Comparison of ENCODE assay signal across 8 cellular contexts in the genomic region with DNA sequence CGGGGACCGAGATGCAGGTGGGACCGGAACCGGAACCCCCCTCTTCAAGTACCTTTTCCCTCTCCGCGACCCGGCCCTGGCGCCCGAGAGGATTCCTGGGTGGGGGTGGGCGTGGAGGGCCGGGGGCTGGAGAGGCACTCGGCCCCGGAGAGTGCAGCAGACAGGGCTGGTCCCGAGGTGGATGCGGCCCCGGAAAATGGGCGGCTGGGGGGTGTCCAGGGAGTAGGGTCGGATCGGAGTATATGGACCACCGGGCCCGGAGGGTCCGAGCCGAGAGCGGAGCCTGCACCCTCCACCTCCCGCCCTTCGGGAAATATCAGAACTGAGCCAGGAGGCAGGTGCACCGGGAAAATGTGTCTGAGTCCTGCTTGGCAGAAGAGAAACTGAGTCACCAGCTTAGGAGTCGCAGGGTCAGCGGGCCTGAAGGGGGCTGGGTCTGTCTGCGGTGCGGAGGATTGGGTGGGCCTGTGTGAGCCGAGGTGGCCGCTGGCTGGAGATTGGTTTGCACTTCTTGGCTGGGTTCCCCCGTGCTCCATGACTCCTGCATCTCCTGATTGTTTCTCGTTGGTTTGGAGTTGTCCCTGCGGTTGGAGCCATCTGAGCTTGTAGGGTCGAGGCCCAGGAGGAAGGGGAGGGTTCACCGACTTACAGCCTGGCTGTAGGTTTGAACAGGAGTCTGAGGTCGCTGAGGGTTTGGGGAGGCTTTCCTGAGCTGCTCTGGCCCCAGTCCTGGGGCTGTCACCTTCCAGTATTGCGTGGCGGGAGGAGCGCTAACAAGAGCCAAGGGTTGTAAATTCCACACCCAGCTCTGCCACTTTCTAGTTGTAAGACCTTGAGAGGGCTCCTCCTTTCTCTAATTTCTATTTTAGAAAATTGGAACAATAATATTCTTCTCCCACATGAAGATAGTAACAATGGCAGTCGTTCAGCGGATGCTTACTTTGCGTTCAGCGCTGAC. TPM values are rescaled to one million over a fixed set of nuclear protein-coding genes. Genes with fewer than 3 reads are reported as not detected.
DNase-seq lines count a peak whose midpoint lies in the region; TF ChIP-seq lines count a peak whose summit lies in the region.

No MANE protein-coding gene starts in this region.

- peaks cover 9% of the 10 kb centered on the region for H3K4me1 ChIP-seq in fibroblast of lung (ENCODE audit: control insufficient read depth, extremely low read depth, insufficient read depth, low read length)
- H3K4me1 ChIP-seq in neuronal stem cell (ENCODE audit: control insufficient read depth in 2 of 2, insufficient read depth in 1 of 2, low read depth in 1 of 2, low read length in 2 of 2), result peaks cover 6 to 12% of the 10 kb centered on the region in 2 donors

- H3K18ac ChIP-seq in neuronal stem cell (ENCODE audit: low read length), result peak overlapping the region; percentile 90

- intact Hi-C loops in activated naive CD4-positive, alpha-beta T cell treated with anti-CD3 and anti-CD28 coated beads for 36 hours (cut with micrococcal nuclease), result loop anchor here (1.0 to 5.0 kb wide), 6 partner anchors 15 to 158 kb away; partner anchors contain the start of gene TUFM

- H2AFZ ChIP-seq in fibroblast of lung (ENCODE audit: low read length) (no peak overlapping the region), neuronal stem cell (ENCODE audit: low read length) (peak overlapping the region; percentile 100)

- H3K27me3 Mint-ChIP-seq in activated naive CD4-positive, alpha-beta T cell treated with anti-CD3 and anti-CD28 coated beads for 36 hours (ENCODE audit: low read depth), result no peaks in the 10 kb centered on the region
- H3K27me3 Mint-ChIP-seq in T-helper 2 cell treated with Interferon-gamma antibody and Interleukin-4, amounts not matched to agents 5 μg/mL and 100 μg/mL, for 36 hours (ENCODE audit: low read depth), result no peaks in the 10 kb centered on the region

- H2BK120ac ChIP-seq in neuronal stem cell (ENCODE audit: low read depth, low read length), result no peak overlapping the region

- H3K36me3 Mint-ChIP-seq in activated naive CD4-positive, alpha-beta T cell treated with anti-CD3 and anti-CD28 coated beads for 36 hours (ENCODE audit: low read depth), result peaks cover 6% of the 10 kb centered on the region
- peaks cover 13% of the 10 kb centered on the region for H3K36me3 Mint-ChIP-seq in T-helper 2 cell treated with Interferon-gamma antibody and Interleukin-4, amounts not matched to agents 5 μg/mL and 100 μg/mL, for 36 hours (ENCODE audit: low read depth)

- H3K9me3 ChIP-seq in fibroblast of lung (ENCODE audit: control insufficient read depth, insufficient read depth, low read depth, low read length), result no peaks in the 10 kb centered on the region
- no peaks in the 10 kb centered on the region for H3K9me3 ChIP-seq in neuronal stem cell (replicated peaks in 1 of 2; ENCODE audit: control insufficient read depth in 2 of 2, insufficient read depth in 1 of 2, low read depth in 1 of 2, low read length in 2 of 2)

- TF ChIP-seq CTCF in fibroblast of lung (conservative IDR thresholded peaks at IDR 0.05 in 1 of 2, IDR thresholded peaks at IDR 0.05 in 1 of 2; ENCODE audit: low read depth in 1 of 2, low read length in 2 of 2), result no peak

- peaks cover 21% of the 10 kb centered on the region for H3K79me1 ChIP-seq in neuronal stem cell (ENCODE audit: low read depth, low read length)

- no CpG with 5 or more reads among the region's 46 CpGs for WGBS in neuronal stem cell (ENCODE audit: extremely low coverage in 2 of 2, insufficient read length in 2 of 2, insufficient replicate concordance in 1 of 2), 2 donors

- H3K36me3 ChIP-seq in fibroblast of lung (ENCODE audit: control insufficient read depth, insufficient read depth, low read length), result peaks cover 17% of the 10 kb centered on the region
- peaks cover 13 to 31% of the 10 kb centered on the region in 2 donors for H3K36me3 ChIP-seq in neuronal stem cell (replicated peaks in 1 of 2; ENCODE audit: control insufficient read depth in 2 of 2, insufficient read depth in 2 of 2, low read length in 2 of 2)

- H2AK5ac ChIP-seq in neuronal stem cell (ENCODE audit: low read depth, low read length), result peak overlapping the region; percentile 0

- no peak overlapping the region for H3K4ac ChIP-seq in neuronal stem cell (ENCODE audit: low read length)

- H2BK12ac ChIP-seq in neuronal stem cell (ENCODE audit: low read length), result no peak overlapping the region

- peak overlapping the region; percentile 7 for H2BK5ac ChIP-seq in neuronal stem cell (ENCODE audit: low read length)

- no peak overlapping the region for H4K91ac ChIP-seq in neuronal stem cell (ENCODE audit: low read depth, low read length, poor library complexity)

- peak overlapping the region; percentile 98 for H3K23ac ChIP-seq in neuronal stem cell (ENCODE audit: low read depth, low read length, poor library complexity)

- DNase-seq in activated naive CD4-positive, alpha-beta T cell treated with anti-CD3 and anti-CD28 coated beads for 36 hours, result peak; percentile 21
- DNase-seq in activated naive CD4-positive, alpha-beta T cell treated with anti-CD3 and anti-CD28 coated beads, Interleukin-2, amount 50 U/mL, for 16 hours, result no peak
- DNase-seq in T-helper 2 cell treated with Interferon-gamma antibody and Interleukin-4, amounts not matched to agents 5 μg/mL and 100 μg/mL, for 36 hours (ENCODE audit: low spot score), result no peak
- DNase-seq in fibroblast of lung (ENCODE audit: low read depth in 2 of 2) (peak; percentile 48 to 68), neuronal stem cell (ENCODE audit: low spot score) (no peak), mucosa of gallbladder (ENCODE audit: low spot score) (no peak), cortex of kidney (lab: John Stamatoyannopoulos, UW) (no peak), SIG-M5 treated with dmso at 0.1 percent for 504 hours (lab: John Stamatoyannopoulos, UW; ENCODE audit: unreplicated experiment) (no peak)

- peaks cover 17% of the 10 kb centered on the region for H3K4me1 Mint-ChIP-seq in activated naive CD4-positive, alpha-beta T cell treated with anti-CD3 and anti-CD28 coated beads for 36 hours (ENCODE audit: low read depth)
- H3K4me1 Mint-ChIP-seq in T-helper 2 cell treated with Interferon-gamma antibody and Interleukin-4, amounts not matched to agents 5 μg/mL and 100 μg/mL, for 36 hours (ENCODE audit: low read depth), result peaks cover 21% of the 10 kb centered on the region

- peak overlapping the region; percentile 57 for H3K14ac ChIP-seq in neuronal stem cell (ENCODE audit: low read length)

- no peak overlapping the region for H2BK15ac ChIP-seq in neuronal stem cell (ENCODE audit: low read length)

- no peaks in the 10 kb centered on the region for H3K9me3 Mint-ChIP-seq in activated naive CD4-positive, alpha-beta T cell treated with anti-CD3 and anti-CD28 coated beads for 36 hours
- no peaks in the 10 kb centered on the region for H3K9me3 Mint-ChIP-seq in T-helper 2 cell treated with Interferon-gamma antibody and Interleukin-4, amounts not matched to agents 5 μg/mL and 100 μg/mL, for 36 hours

- H3K9ac ChIP-seq in fibroblast of lung (ENCODE audit: insufficient read depth, low read length), result peak overlapping the region; percentile 95
- H3K9ac ChIP-seq in neuronal stem cell (ENCODE audit: low read depth, low read length, poor library complexity), result peak overlapping the region; percentile 93

- H3K27ac ChIP-seq in fibroblast of lung (ENCODE audit: insufficient read depth, low read length) (peak overlapping the region; percentile 98), neuronal stem cell (replicated peaks; ENCODE audit: low read length) (no peak overlapping the region)

- H4K20me1 ChIP-seq in fibroblast of lung (ENCODE audit: control insufficient read depth, extremely low read depth, insufficient read depth, low read length), result no peaks in the 10 kb centered on the region

- CTCF ChIA-PET in activated naive CD4-positive, alpha-beta T cell treated with anti-CD3 and anti-CD28 coated beads for 36 hours (lab: Charles Lee), result interaction anchor here (1.2 to 3.2 kb wide), 4 partner anchors 7 to 81 kb away, joined by 3 to 20 read pairs (median 5); partner anchors contain the start of genes ATXN2L and TUFM

- H3K4me3 ChIP-seq in fibroblast of lung (replicated peaks in 1 of 4; ENCODE audit: control extremely low read depth in 1 of 4, insufficient read depth in 1 of 4, low read depth in 3 of 4, low read length in 4 of 4) (peak overlapping the region; percentile 89 to 100 (median 96)), neuronal stem cell (ENCODE audit: low read length in 2 of 2) (peak overlapping the region; percentile 94 to 99)

- H4K8ac ChIP-seq in neuronal stem cell (ENCODE audit: low read depth, low read length), result no peak overlapping the region

- H3K79me2 ChIP-seq in fibroblast of lung (ENCODE audit: control insufficient read depth, insufficient read depth, low read length), result peaks cover 32% of the 10 kb centered on the region

- H3K27ac Mint-ChIP-seq in activated naive CD4-positive, alpha-beta T cell treated with anti-CD3 and anti-CD28 coated beads for 36 hours, result peak overlapping the region; percentile 96
- H3K27ac Mint-ChIP-seq in T-helper 2 cell treated with Interferon-gamma antibody and Interleukin-4, amounts not matched to agents 5 μg/mL and 100 μg/mL, for 36 hours, result peak overlapping the region; percentile 97

- H3K27me3 ChIP-seq in fibroblast of lung (ENCODE audit: control insufficient read depth, insufficient read depth, low read length), result no peaks in the 10 kb centered on the region
- H3K27me3 ChIP-seq in neuronal stem cell (ENCODE audit: control insufficient read depth in 3 of 3, insufficient read depth in 3 of 3, low read depth in 1 of 3, low read length in 3 of 3), result no peaks in the 10 kb centered on the region

- peak overlapping the region; percentile 95 for H3K4me3 Mint-ChIP-seq in activated naive CD4-positive, alpha-beta T cell treated with anti-CD3 and anti-CD28 coated beads for 36 hours
- H3K4me3 Mint-ChIP-seq in T-helper 2 cell treated with Interferon-gamma antibody and Interleukin-4, amounts not matched to agents 5 μg/mL and 100 μg/mL, for 36 hours, result peak overlapping the region; percentile 98

- peak overlapping the region; percentile 89 for H3K4me2 ChIP-seq in fibroblast of lung (ENCODE audit: extremely low read depth, insufficient read depth, low read length)
- H3K4me2 ChIP-seq in neuronal stem cell (ENCODE audit: insufficient read depth, low read length, poor library complexity, severe bottlenecking), result peak overlapping the region; percentile 76

RNA-seq across cellular contexts. Expression of gene SH2B1, which starts 0.6 kb away (rescaled TPM):
- 10 to 100 TPM; 28.4 to 33.9 TPM for total RNA-seq in activated naive CD4-positive, alpha-beta T cell treated with anti-CD3 and anti-CD28 coated beads for 36 hours
- total RNA-seq in fibroblast of lung (9.0 and 14.2 TPM in 2 replicates), mucosa of gallbladder (88.1 TPM)
- 10.7 and 11.8 TPM in 2 replicates for polyA plus RNA-seq in fibroblast of lung
- 16.7 and 23.2 TPM in 2 replicates for polyA plus RNA-seq in fibroblast of lung (2012)
- 23.1 and 38.0 TPM in 2 replicates for polyA minus RNA-seq in fibroblast of lung (ENCODE audit: low replicate concordance)
- polyA plus RNA-seq in neuronal stem cell (2013, experiment 1 of 2), result 37.2 TPM
- 36.9 TPM for polyA plus RNA-seq in neuronal stem cell (2013, experiment 2 of 2)

RNA-seq across cellular contexts. Expression of gene ATP2A1, which starts 14.1 kb away (rescaled TPM):
- total RNA-seq in activated naive CD4-positive, alpha-beta T cell treated with anti-CD3 and anti-CD28 coated beads for 36 hours, result 1 to 10 TPM; 4.2 to 5.3 TPM
- total RNA-seq in fibroblast of lung (0.26 and 0.33 TPM in 2 replicates), mucosa of gallbladder (0.83 TPM)
- polyA plus RNA-seq in fibroblast of lung, result 0.15 and 0.22 TPM in 2 replicates
- 0.31 and 0.46 TPM in 2 replicates for polyA plus RNA-seq in fibroblast of lung (2012)
- polyA minus RNA-seq in fibroblast of lung (ENCODE audit: low replicate concordance), result 0.15 TPM in 1 of 2 replicates, not detected in the other
- polyA plus RNA-seq in neuronal stem cell (2013, experiment 1 of 2), result 1.9 TPM
- polyA plus RNA-seq in neuronal stem cell (2013, experiment 2 of 2), result 1.7 TPM

RNA-seq across cellular contexts. Expression of gene TUFM, which starts 18.1 kb away (rescaled TPM):
- 100 to 1,000 TPM; 276 to 289 TPM for total RNA-seq in activated naive CD4-positive, alpha-beta T cell treated with anti-CD3 and anti-CD28 coated beads for 36 hours
- total RNA-seq in fibroblast of lung (115 and 117 TPM in 2 replicates), mucosa of gallbladder (163 TPM)
- polyA plus RNA-seq in fibroblast of lung, result 68.6 and 105 TPM in 2 replicates
- 114 and 188 TPM in 2 replicates for polyA plus RNA-seq in fibroblast of lung (2012)
- 120 and 199 TPM in 2 replicates for polyA minus RNA-seq in fibroblast of lung (ENCODE audit: low replicate concordance)
- polyA plus RNA-seq in neuronal stem cell (2013, experiment 1 of 2), result 121 TPM
- 119 TPM for polyA plus RNA-seq in neuronal stem cell (2013, experiment 2 of 2)

RNA-seq across cellular contexts. Expression of gene ATXN2L, which starts 41.4 kb away (rescaled TPM):
- total RNA-seq in activated naive CD4-positive, alpha-beta T cell treated with anti-CD3 and anti-CD28 coated beads for 36 hours, result 100 to 1,000 TPM; 392 to 408 TPM
- total RNA-seq in fibroblast of lung (33.6 and 52.8 TPM in 2 replicates), mucosa of gallbladder (113 TPM)
- polyA plus RNA-seq in fibroblast of lung, result 16.4 and 21.5 TPM in 2 replicates
- 47.6 and 70.0 TPM in 2 replicates for polyA plus RNA-seq in fibroblast of lung (2012)
- polyA minus RNA-seq in fibroblast of lung (ENCODE audit: low replicate concordance), result 66.4 and 79.9 TPM in 2 replicates
- 170 TPM for polyA plus RNA-seq in neuronal stem cell (2013, experiment 1 of 2)
- polyA plus RNA-seq in neuronal stem cell (2013, experiment 2 of 2), result 177 TPM

Comparison
In these comparisons a context has a peak if more than half of its experiments do, and no peak if none do; other contexts are left out.
1. DNase-seq: peak in activated naive CD4-positive, alpha-beta T cell treated with anti-CD3 and anti-CD28 coated beads for 36 hours (single experiment) and fibroblast of lung (2 of 2); none in activated naive CD4-positive, alpha-beta T cell treated with anti-CD3 and anti-CD28 coated beads, Interleukin-2, amount 50 U/mL, for 16 hours (single experiment), T-helper 2 cell treated with Interferon-gamma antibody and Interleukin-4, amounts not matched to agents 5 μg/mL and 100 μg/mL, for 36 hours (single experiment), neuronal stem cell (single experiment), mucosa of gallbladder (single experiment), cortex of kidney (single experiment) and SIG-M5 treated with dmso at 0.1 percent for 504 hours (single experiment).